Comparison of ENCODE assay signal across 1 cellular context in genomic region chr15:39874890-39875549, GRCh38.
TF ChIP-seq lines count a peak whose summit lies in the region.

No MANE protein-coding gene starts in this region.

TF ChIP-seq in GM12878, 131 proteins besides CTCF, POLR2A, EP300 and RAD21 (continued from another document):
- no peak for TF ChIP-seq CEBPZ (IDR thresholded peaks at IDR 0.05; ENCODE audit: low read depth, low read length)
- TF ChIP-seq KLF5 (IDR thresholded peaks at IDR 0.05; ENCODE audit: partially characterized antibody) = no peak
- TF ChIP-seq RAD51 (IDR thresholded peaks at IDR 0.05) = no peak
